In the genomic region with DNA sequence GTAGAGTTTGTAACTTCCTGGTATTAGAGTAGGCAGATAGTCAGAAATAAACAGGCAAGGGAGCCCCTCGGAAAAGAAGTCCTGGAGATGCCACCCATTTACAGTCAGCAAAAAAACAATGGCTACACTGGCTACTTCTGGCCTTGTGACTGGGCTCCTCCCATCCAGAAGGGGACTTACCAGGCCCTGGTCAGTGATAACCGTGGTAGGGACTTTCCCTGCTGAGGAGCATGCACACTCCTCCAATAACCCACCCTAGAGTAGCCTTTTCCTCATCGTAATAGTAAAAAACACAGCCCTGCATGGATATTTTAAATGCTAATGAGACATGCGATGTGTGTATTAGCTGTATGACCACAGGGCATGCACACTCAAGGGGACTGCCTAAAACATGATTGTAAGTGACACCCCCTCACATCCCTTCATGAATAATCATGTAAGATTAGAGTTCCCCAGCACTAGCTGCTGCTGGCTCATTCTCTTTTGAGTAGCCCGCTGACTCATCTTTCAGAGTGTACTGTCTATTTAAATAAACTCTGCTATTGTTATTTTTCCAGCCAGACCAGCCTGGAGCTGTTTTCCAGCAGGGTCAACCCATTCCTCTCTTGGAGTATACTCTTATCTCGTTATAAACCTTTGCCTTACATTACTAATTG, we compare ENCODE assay signal across 13 cellular contexts.
DNase-seq lines count a peak whose midpoint lies in the region; ATAC-seq and TF ChIP-seq lines count a peak whose summit lies in the region.
"Had no signal": no experiment of that assay in that cellular context is flagged by ENCODE, and none has a peak within 500 bp of the region (broad histone marks: within the 10 kb centered on the region; RNA-seq: fewer than 3 reads in every experiment).

No MANE protein-coding gene starts in this region.

- no peaks in the 10 kb centered on the region for H3K4me1 ChIP-seq in breast epithelium
- H3K4me1 ChIP-seq in PC-3 (ENCODE audit: insufficient read depth, low read length) = peaks cover 11% of the 10 kb centered on the region; the same call in 1 of the 2 replicates
- H3K4me1 ChIP-seq in MM.1S (ENCODE audit: low read length) = no peaks in the 10 kb centered on the region

- peak; percentile 75 for ATAC-seq in PC-3
- no peak for ATAC-seq in GM21390 (IDR thresholded peaks at IDR 0.05; ENCODE audit: unreplicated experiment)
- ATAC-seq: activated naive CD8-positive, alpha-beta T cell treated with anti-CD3 and anti-CD28 coated beads, Interleukin-2, amount 50 U/mL, for 24 hours had no signal

- no peaks in the 10 kb centered on the region for H4K20me1 ChIP-seq in PC-3 (ENCODE audit: low read length)
- H4K20me1 ChIP-seq in MM.1S (ENCODE audit: insufficient read depth, low read length) = no peaks in the 10 kb centered on the region

- no TSS peak for BruUV-seq in MCF 10A (replicated peaks; lab: Mats Ljungman, UMichigan)
- no TSS peak for BruUV-seq in PC-3 (replicated peaks; lab: Mats Ljungman, UMichigan)

- H3K27ac ChIP-seq in breast epithelium = no peak overlapping the region
- no peak overlapping the region for H3K27ac ChIP-seq in PC-3 (ENCODE audit: low read length)
- H3K27ac ChIP-seq in MM.1S (ENCODE audit: low read length) = no peak overlapping the region

- no peaks in the 10 kb centered on the region for H3K36me3 ChIP-seq in breast epithelium
- no peaks in the 10 kb centered on the region for H3K36me3 ChIP-seq in PC-3 (ENCODE audit: low read depth, low read length)
- no peaks in the 10 kb centered on the region for H3K36me3 ChIP-seq in MM.1S (replicated peaks; ENCODE audit: insufficient read depth, low read length)

- H3K27ac Mint-ChIP-seq in MCF 10A (ENCODE audit: low read depth, unreplicated experiment) = no peak overlapping the region
- H3K27ac Mint-ChIP-seq: activated naive CD8-positive, alpha-beta T cell treated with anti-CD3 and anti-CD28 coated beads, Interleukin-2, amount 50 U/mL, for 24 hours had no signal

- no peaks in the 10 kb centered on the region for H3K9me3 Mint-ChIP-seq in MCF 10A (ENCODE audit: unreplicated experiment)
- H3K9me3 Mint-ChIP-seq: activated naive CD8-positive, alpha-beta T cell treated with anti-CD3 and anti-CD28 coated beads, Interleukin-2, amount 50 U/mL, for 24 hours had no signal

- TF ChIP-seq POLR2A in breast epithelium (IDR thresholded peaks at IDR 0.05) = no peak

- peak; percentile 69 for DNase-seq in MCF 10A (ENCODE audit: unreplicated experiment)
- DNase-seq in breast epithelium (ENCODE audit: low spot score in 2 of 2) = no peak
- DNase-seq in PC-3 = peak; percentile 66
- DNase-seq in fibroblast of mammary gland (ENCODE audit: low read depth) = peak; percentile 44
- DNase-seq in NCI-H1092 (lab: John Stamatoyannopoulos, UW) = no peak
- no peak for DNase-seq in MM.1S
- no peak for DNase-seq in stimulated activated CD4-positive, alpha-beta T cell treated with anti-CD3 and anti-CD28 coated beads, Interleukin-1b, Interleukin-23, amount 100 ng/mL, for 48 hours
- DNase-seq: activated naive CD8-positive, alpha-beta T cell treated with anti-CD3 and anti-CD28 coated beads, Interleukin-2, amount 50 U/mL, for 24 hours; Karpas-422; NCI-H2171; retina; Right ventricle myocardium superior had no signal

- POLR2A ChIA-PET in MCF 10A (lab: Yijun Ruan, JAX) = interaction anchor here (1.6 kb wide), 1 partner anchor 10 kb away, joined by 5 read pairs; no protein-coding TSS in a partner anchor
- POLR2A ChIA-PET in PC-3 (lab: Charles Lee; ENCODE audit: unreplicated experiment) = no interaction called here

- H3K9me2 ChIP-seq in PC-3 (replicated peaks; ENCODE audit: low read length) (no peaks in the 10 kb centered on the region), MM.1S (replicated peaks; ENCODE audit: insufficient read depth, low read length) (no peaks in the 10 kb centered on the region)

- H3K4me1 Mint-ChIP-seq in MCF 10A (ENCODE audit: insufficient read depth, unreplicated experiment) = peaks cover 11% of the 10 kb centered on the region
- H3K4me1 Mint-ChIP-seq: activated naive CD8-positive, alpha-beta T cell treated with anti-CD3 and anti-CD28 coated beads, Interleukin-2, amount 50 U/mL, for 24 hours had no signal

- H3K79me2 ChIP-seq in PC-3 (ENCODE audit: low read length) = no peaks in the 10 kb centered on the region
- no peaks in the 10 kb centered on the region for H3K79me2 ChIP-seq in MM.1S (ENCODE audit: low read length)

- no peaks in the 10 kb centered on the region for H3K36me3 Mint-ChIP-seq in MCF 10A (ENCODE audit: insufficient read depth, unreplicated experiment)

- H3K4me3 Mint-ChIP-seq in MCF 10A (ENCODE audit: unreplicated experiment) = no peak overlapping the region
- H3K4me3 Mint-ChIP-seq: activated naive CD8-positive, alpha-beta T cell treated with anti-CD3 and anti-CD28 coated beads, Interleukin-2, amount 50 U/mL, for 24 hours had no signal

- TF ChIP-seq CTCF in MCF 10A (IDR thresholded peaks at IDR 0.05; ENCODE audit: unreplicated experiment) (no peak), breast epithelium (IDR thresholded peaks at IDR 0.05) (no peak), PC-3 (conservative IDR thresholded peaks at IDR 0.05; ENCODE audit: low read depth, low read length) (no peak), fibroblast of mammary gland (conservative IDR thresholded peaks at IDR 0.05; ENCODE audit: control insufficient read depth, insufficient read depth, low read depth, low read length) (no peak), MM.1S (IDR thresholded peaks at IDR 0.05; ENCODE audit: low read length) (no peak)

- no peak overlapping the region for H3K9ac ChIP-seq in PC-3 (ENCODE audit: low read length)
- no peak overlapping the region for H3K9ac ChIP-seq in MM.1S (ENCODE audit: low read length)

- no peaks in the 10 kb centered on the region for H3K9me3 ChIP-seq in breast epithelium
- no peaks in the 10 kb centered on the region for H3K9me3 ChIP-seq in PC-3 (ENCODE audit: low read length)
- no peaks in the 10 kb centered on the region for H3K9me3 ChIP-seq in MM.1S (replicated peaks; ENCODE audit: insufficient read depth, low read length)

- H2AFZ ChIP-seq in PC-3 (ENCODE audit: low read length) (no peak overlapping the region), MM.1S (ENCODE audit: low read length) (no peak overlapping the region)

- CTCF ChIA-PET in MCF 10A (lab: Yijun Ruan, JAX) = no interaction called here
- CTCF ChIA-PET in PC-3 (lab: Charles Lee) = no interaction called here

- H3K4me3 ChIP-seq in breast epithelium (no peak overlapping the region), PC-3 (ENCODE audit: low read length) (no peak overlapping the region), fibroblast of mammary gland (ENCODE audit: control insufficient read depth, low read depth, low read length) (no peak overlapping the region), MM.1S (ENCODE audit: low read length) (no peak overlapping the region)

- 0 out of 2 replicates have a peak overlapping the region, but pooled peaks have one; percentile 15 for H3K4me2 ChIP-seq in PC-3 (ENCODE audit: low read length)
- H3K4me2 ChIP-seq in MM.1S (ENCODE audit: low read depth, low read length) = no peak overlapping the region

- intact Hi-C loops in MCF 10A (cut with micrococcal nuclease) = no loop called here
- intact Hi-C loops in breast epithelium (cut with DNase I; ENCODE audit: low total_unique reads) = no loop called here
- intact Hi-C loops in PC-3 (cut with micrococcal nuclease) = no loop called here

- no peaks in the 10 kb centered on the region for H3F3A ChIP-seq in PC-3 (ENCODE audit: low read length, unreplicated experiment)
- H3F3A ChIP-seq in MM.1S (ENCODE audit: insufficient read depth, low read length) = no peaks in the 10 kb centered on the region

- H3K27me3 Mint-ChIP-seq in MCF 10A (ENCODE audit: insufficient read depth, unreplicated experiment) = no peaks in the 10 kb centered on the region

- H3K27me3 ChIP-seq in breast epithelium (peaks cover 0 to 10% of the 10 kb centered on the region in 2 donors), PC-3 (ENCODE audit: low read length) (no peaks in the 10 kb centered on the region), MM.1S (replicated peaks; ENCODE audit: insufficient read depth, low read length) (no peaks in the 10 kb centered on the region)

Comparison
In these comparisons a context has a peak if more than half of its experiments do, and no peak if none do; other contexts are left out.
1. DNase-seq: peak in MCF 10A (single experiment), PC-3 (single experiment) and fibroblast of mammary gland (single experiment); none in breast epithelium (0 of 2), NCI-H1092 (single experiment), MM.1S (single experiment) and stimulated activated CD4-positive, alpha-beta T cell treated with anti-CD3 and anti-CD28 coated beads, Interleukin-1b, Interleukin-23, amount 100 ng/mL, for 48 hours (single experiment).